Comparison of ENCODE assay signal across 1 cellular context in the genomic region with DNA sequence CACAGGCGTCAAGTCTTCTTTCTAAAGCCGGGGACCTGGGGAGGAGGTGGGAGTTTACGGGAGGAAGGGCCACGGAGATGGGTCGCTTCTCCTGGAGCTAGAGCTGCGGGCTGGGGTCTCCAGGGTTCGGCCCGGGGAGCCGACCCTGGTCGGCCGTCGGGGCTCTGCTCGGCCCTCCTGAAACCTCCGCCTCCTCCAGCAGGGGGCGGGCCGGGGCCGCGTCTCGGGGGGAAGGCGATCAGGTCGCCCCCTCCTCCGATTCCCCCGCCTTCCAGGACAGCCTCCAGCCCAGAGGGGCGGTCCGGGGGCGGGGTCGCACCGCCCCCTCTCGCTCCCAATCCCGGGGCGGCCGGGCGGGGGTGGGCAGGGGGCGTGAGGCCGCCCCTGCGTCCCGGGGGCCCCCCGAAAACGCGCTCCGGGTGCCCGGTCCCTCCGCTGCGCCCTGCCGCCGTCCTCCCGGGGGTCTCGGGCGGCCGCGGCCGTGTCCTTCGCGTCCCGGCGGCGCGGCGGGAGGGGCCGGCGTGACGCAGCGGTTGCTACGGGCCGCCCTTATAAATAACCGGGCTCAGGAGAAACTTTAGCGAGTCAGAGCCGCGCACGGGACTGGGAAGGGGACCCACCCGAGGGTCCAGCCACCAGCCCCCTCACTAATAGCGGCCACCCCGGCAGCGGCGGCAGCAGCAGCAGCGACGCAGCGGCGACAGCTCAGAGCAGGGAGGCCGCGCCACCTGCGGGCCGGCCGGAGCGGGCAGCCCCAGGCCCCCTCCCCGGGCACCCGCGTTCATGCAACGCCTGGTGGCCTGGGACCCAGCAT.
TF ChIP-seq lines count a peak whose summit lies in the region.

A gene (plus strand): TSS at position 580 of the 814 bp plus-strand sequence. CDS start 204 bp downstream, at position 784.

TF ChIP-seq in GM12878, 131 proteins besides CTCF, POLR2A, EP300 and RAD21 (continued from another document):
- TF ChIP-seq, protein P1, sequence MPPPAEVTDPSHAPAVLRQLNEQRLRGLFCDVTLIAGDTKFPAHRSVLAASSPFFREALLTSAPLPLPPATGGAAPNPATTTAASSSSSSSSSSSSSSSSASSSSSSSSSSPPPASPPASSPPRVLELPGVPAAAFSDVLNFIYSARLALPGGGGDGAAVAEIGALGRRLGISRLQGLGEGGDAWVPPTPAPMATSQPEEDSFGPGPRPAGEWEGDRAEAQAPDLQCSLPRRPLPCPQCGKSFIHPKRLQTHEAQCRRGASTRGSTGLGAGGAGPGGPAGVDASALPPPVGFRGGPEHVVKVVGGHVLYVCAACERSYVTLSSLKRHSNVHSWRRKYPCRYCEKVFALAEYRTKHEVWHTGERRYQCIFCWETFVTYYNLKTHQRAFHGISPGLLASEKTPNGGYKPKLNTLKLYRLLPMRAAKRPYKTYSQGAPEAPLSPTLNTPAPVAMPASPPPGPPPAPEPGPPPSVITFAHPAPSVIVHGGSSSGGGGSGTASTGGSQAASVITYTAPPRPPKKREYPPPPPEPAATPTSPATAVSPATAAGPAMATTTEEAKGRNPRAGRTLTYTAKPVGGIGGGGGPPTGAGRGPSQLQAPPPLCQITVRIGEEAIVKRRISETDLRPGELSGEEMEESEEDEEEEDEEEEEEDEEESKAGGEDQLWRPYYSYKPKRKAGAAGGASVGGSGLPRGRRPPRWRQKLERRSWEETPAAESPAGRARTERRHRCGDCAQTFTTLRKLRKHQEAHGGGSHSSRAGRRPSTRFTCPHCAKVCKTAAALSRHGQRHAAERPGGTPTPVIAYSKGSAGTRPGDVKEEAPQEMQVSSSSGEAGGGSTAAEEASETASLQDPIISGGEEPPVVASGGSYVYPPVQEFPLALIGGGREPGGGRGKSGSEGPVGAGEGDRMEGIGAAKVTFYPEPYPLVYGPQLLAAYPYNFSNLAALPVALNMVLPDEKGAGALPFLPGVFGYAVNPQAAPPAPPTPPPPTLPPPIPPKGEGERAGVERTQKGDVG (CRISPR knock-in tag; IDR thresholded peaks at IDR 0.05) = no peak
- TF ChIP-seq SREBF1 (IDR thresholded peaks at IDR 0.05; ENCODE audit: low read length) (no peak), RELA (IDR thresholded peaks at IDR 0.05; ENCODE audit: borderline replicate concordance, partially characterized antibody) (no peak), DPF2 (IDR thresholded peaks at IDR 0.05) (0 out of 2 replicates have a peak, but pooled peaks have one; percentile 12), PAX8 (IDR thresholded peaks at IDR 0.05) (no peak), SMAD5 (IDR thresholded peaks at IDR 0.05; ENCODE audit: low read depth) (no peak)
- TF ChIP-seq, protein P2, sequence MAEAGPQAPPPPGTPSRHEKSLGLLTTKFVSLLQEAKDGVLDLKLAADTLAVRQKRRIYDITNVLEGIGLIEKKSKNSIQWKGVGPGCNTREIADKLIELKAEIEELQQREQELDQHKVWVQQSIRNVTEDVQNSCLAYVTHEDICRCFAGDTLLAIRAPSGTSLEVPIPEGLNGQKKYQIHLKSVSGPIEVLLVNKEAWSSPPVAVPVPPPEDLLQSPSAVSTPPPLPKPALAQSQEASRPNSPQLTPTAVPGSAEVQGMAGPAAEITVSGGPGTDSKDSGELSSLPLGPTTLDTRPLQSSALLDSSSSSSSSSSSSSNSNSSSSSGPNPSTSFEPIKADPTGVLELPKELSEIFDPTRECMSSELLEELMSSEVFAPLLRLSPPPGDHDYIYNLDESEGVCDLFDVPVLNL (IDR thresholded peaks at IDR 0.05; ENCODE audit: low read depth, low read length) = no peak
